ENCODE assay signal across 1 cellular context in genomic region chr1:213984387-213985180, GRCh38.
A peak's percentile ranks its signal among the peaks of the same experiment; 100 is the strongest.
TF ChIP-seq lines count a peak whose summit lies in the region.

No MANE protein-coding gene starts in this region.

TF ChIP-seq in HepG2, 621 proteins besides CTCF, POLR2A, EP300 and RAD21 (continued from another document):
- TF ChIP-seq ZBTB4 (CRISPR knock-in tag; IDR thresholded peaks at IDR 0.05; ENCODE audit: borderline replicate concordance) = 0 out of 2 replicates have a peak, but pooled peaks have one; percentile 34
- 0 out of 2 replicates have a peak, but pooled peaks have one; percentile 21 for TF ChIP-seq NR2C2 (CRISPR knock-in tag; IDR thresholded peaks at IDR 0.05; ENCODE audit: borderline replicate concordance)
- no peak for TF ChIP-seq GABPA (IDR thresholded peaks at IDR 0.05; ENCODE audit: low read depth, low read length)
- TF ChIP-seq GABPA (CRISPR knock-in tag; IDR thresholded peaks at IDR 0.05; ENCODE audit: low read depth) = no peak
- no peak for TF ChIP-seq IKZF1 (IDR thresholded peaks at IDR 0.05)
- no peak for TF ChIP-seq RARA (CRISPR knock-in tag; IDR thresholded peaks at IDR 0.05)
- TF ChIP-seq CERS6 (CRISPR knock-in tag; IDR thresholded peaks at IDR 0.05) = no peak
- no peak for TF ChIP-seq FUBP1 (CRISPR knock-in tag; IDR thresholded peaks at IDR 0.05; ENCODE audit: borderline replicate concordance)
- TF ChIP-seq ZNF33B (CRISPR knock-in tag; IDR thresholded peaks at IDR 0.05) = no peak
- TF ChIP-seq ZSCAN12 (CRISPR knock-in tag; IDR thresholded peaks at IDR 0.05) = no peak
- TF ChIP-seq SAP130 (CRISPR knock-in tag; IDR thresholded peaks at IDR 0.05; ENCODE audit: low read depth) = no peak
- TF ChIP-seq KLF13 (CRISPR knock-in tag; IDR thresholded peaks at IDR 0.05) = no peak
- 0 out of 2 replicates have a peak, but pooled peaks have one; percentile 16 for TF ChIP-seq HOXA3 (CRISPR knock-in tag; IDR thresholded peaks at IDR 0.05)
- TF ChIP-seq ZNF101 (CRISPR knock-in tag; IDR thresholded peaks at IDR 0.05; ENCODE audit: borderline replicate concordance, low read depth) = no peak
- no peak for TF ChIP-seq SATB2 (CRISPR knock-in tag; IDR thresholded peaks at IDR 0.05)
- no peak for TF ChIP-seq ZNF205 (CRISPR knock-in tag; IDR thresholded peaks at IDR 0.05)
- no peak for TF ChIP-seq DPF2 (CRISPR knock-in tag; IDR thresholded peaks at IDR 0.05; ENCODE audit: borderline replicate concordance, low read depth)
- no peak for TF ChIP-seq ZNF354B (CRISPR knock-in tag; IDR thresholded peaks at IDR 0.05)
- TF ChIP-seq ZNF30 (CRISPR knock-in tag; IDR thresholded peaks at IDR 0.05) = no peak
- peak; percentile 43 for TF ChIP-seq GATAD2A (CRISPR knock-in tag; IDR thresholded peaks at IDR 0.05)
- no peak for TF ChIP-seq ATF4 (CRISPR knock-in tag; IDR thresholded peaks at IDR 0.05)
- no peak for TF ChIP-seq HMGA1 (CRISPR knock-in tag; conservative IDR thresholded peaks at IDR 0.05)
- peak; percentile 50; the same call in 1 of the 2 replicates for TF ChIP-seq ZNF501 (CRISPR knock-in tag; IDR thresholded peaks at IDR 0.05)
- no peak for TF ChIP-seq NCOA5 (CRISPR knock-in tag; IDR thresholded peaks at IDR 0.05)
- peak; percentile 75 for TF ChIP-seq ZNF740 (CRISPR knock-in tag; IDR thresholded peaks at IDR 0.05)
- TF ChIP-seq ZBTB33 (CRISPR knock-in tag; IDR thresholded peaks at IDR 0.05) = peak; percentile 92
- TF ChIP-seq CCDC6 (CRISPR knock-in tag; IDR thresholded peaks at IDR 0.05) = no peak
- no peak for TF ChIP-seq HNF4A (CRISPR knock-in tag; IDR thresholded peaks at IDR 0.05)
- no peak for TF ChIP-seq ZSCAN25 (CRISPR knock-in tag; IDR thresholded peaks at IDR 0.05)
- no peak for TF ChIP-seq SMAD1 (CRISPR knock-in tag; IDR thresholded peaks at IDR 0.05; ENCODE audit: borderline replicate concordance, low read depth)
- TF ChIP-seq SALL1 (CRISPR knock-in tag; IDR thresholded peaks at IDR 0.05) = peak; percentile 17; the same call in 1 of the 2 replicates
- TF ChIP-seq HOXA5 (CRISPR knock-in tag; IDR thresholded peaks at IDR 0.05) = no peak
- no peak for TF ChIP-seq LCORL (IDR thresholded peaks at IDR 0.05)
- no peak for TF ChIP-seq LCORL (CRISPR knock-in tag; IDR thresholded peaks at IDR 0.05)
- no peak for TF ChIP-seq GFI1 (CRISPR knock-in tag; IDR thresholded peaks at IDR 0.05; ENCODE audit: borderline replicate concordance)
